In the genomic region with DNA sequence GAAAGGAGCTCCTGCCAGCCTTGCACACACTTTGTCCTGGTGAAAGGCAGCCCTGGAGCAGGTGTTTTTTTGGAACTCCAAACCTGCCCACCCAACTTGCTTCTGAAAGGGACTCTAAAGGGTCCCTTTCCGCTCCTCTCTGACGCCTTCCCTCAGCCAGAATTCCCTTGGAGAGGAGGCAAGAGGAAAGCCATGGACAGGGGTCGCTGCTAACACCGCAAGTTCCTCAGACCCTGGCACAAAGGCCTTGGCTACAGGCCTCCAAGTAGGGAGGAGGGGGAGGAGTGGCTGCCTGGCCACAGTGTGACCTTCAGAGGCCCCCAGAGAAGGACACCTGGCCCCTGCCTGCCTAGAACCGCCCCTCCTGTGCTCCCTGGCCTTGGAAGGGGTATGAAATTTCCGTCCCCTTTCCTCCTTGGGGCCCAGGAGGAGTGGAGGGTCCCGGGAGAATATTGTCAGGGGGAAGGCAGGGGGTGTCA, we compare ENCODE assay signal across 8 cellular contexts. TPM values are rescaled to one million over a fixed set of nuclear protein-coding genes. Genes with fewer than 3 reads are reported as not detected.
A peak's percentile ranks its signal among the peaks of the same experiment; 100 is the strongest.
DNase-seq lines count a peak whose midpoint lies in the region; ATAC-seq and TF ChIP-seq lines count a peak whose summit lies in the region.

No MANE protein-coding gene starts in this region.

- H3K27me3 ChIP-seq in HL-60 (ENCODE audit: insufficient read depth, poor library complexity, severe bottlenecking) = no peaks in the 10 kb centered on the region
- H3K27me3 ChIP-seq in iPS DF 6.9 (ENCODE audit: control insufficient read depth, insufficient read depth, low read length) = no peaks in the 10 kb centered on the region
- H3K27me3 ChIP-seq in skeletal muscle tissue (ENCODE audit: control insufficient read depth in 3 of 3, insufficient read depth in 3 of 3, low read length in 3 of 3) = no peaks in the 10 kb centered on the region

- H3K36me3 ChIP-seq in iPS DF 6.9 (ENCODE audit: control insufficient read depth, insufficient read depth, low read length) (peaks cover 5% of the 10 kb centered on the region), skeletal muscle tissue (ENCODE audit: control insufficient read depth in 3 of 3, insufficient read depth in 3 of 3, low read length in 3 of 3) (peaks cover 3 to 56% (median 16%) of the 10 kb centered on the region in 3 donors)

- peak; percentile 24 for DNase-seq in ACHN
- DNase-seq in HL-60 (ENCODE audit: low read depth in 1 of 2, low spot score in 1 of 2) = peak in 1 of 2 experiments; percentile 30
- DNase-seq in activated naive CD8-positive, alpha-beta T cell treated with anti-CD3 and anti-CD28 coated beads, Interleukin-2, amount 10 ng/mL, durations not matched to agents 7 days and 5 days = no peak
- no peak for DNase-seq in iPS DF 6.9 (ENCODE audit: low read depth, low spot score)
- DNase-seq in NCI-H2196 (lab: John Stamatoyannopoulos, UW; ENCODE audit: unreplicated experiment) = no peak

- no peaks in the 10 kb centered on the region for H3K27me3 Mint-ChIP-seq in activated naive CD8-positive, alpha-beta T cell treated with anti-CD3 and anti-CD28 coated beads, Interleukin-2, amount 10 ng/mL, durations not matched to agents 7 days and 5 days

- no peaks in the 10 kb centered on the region for H3K9me3 Mint-ChIP-seq in activated naive CD8-positive, alpha-beta T cell treated with anti-CD3 and anti-CD28 coated beads, Interleukin-2, amount 10 ng/mL, durations not matched to agents 7 days and 5 days

- no CpG with 5 or more reads among the region's 7 CpGs for WGBS in iPS DF 6.9 (ENCODE audit: insufficient coverage, insufficient read length)

- H3K4me1 Mint-ChIP-seq in activated naive CD8-positive, alpha-beta T cell treated with anti-CD3 and anti-CD28 coated beads, Interleukin-2, amount 10 ng/mL, durations not matched to agents 7 days and 5 days = peaks cover 36% of the 10 kb centered on the region

- H3K36me3 Mint-ChIP-seq in activated naive CD8-positive, alpha-beta T cell treated with anti-CD3 and anti-CD28 coated beads, Interleukin-2, amount 10 ng/mL, durations not matched to agents 7 days and 5 days = peaks cover 13% of the 10 kb centered on the region

- peak overlapping the region; percentile 93 for H3K27ac Mint-ChIP-seq in activated naive CD8-positive, alpha-beta T cell treated with anti-CD3 and anti-CD28 coated beads, Interleukin-2, amount 10 ng/mL, durations not matched to agents 7 days and 5 days

- H3K27ac ChIP-seq in HL-60 (replicated peaks) = peak overlapping the region; percentile 98
- H3K27ac ChIP-seq in iPS DF 6.9 (ENCODE audit: low read length) = no peak overlapping the region
- peak overlapping the region; percentile 97 for H3K27ac ChIP-seq in skeletal muscle tissue (ENCODE audit: low read depth, low read length)

- ATAC-seq in activated naive CD8-positive, alpha-beta T cell treated with anti-CD3 and anti-CD28 coated beads, Interleukin-2, amount 10 ng/mL, durations not matched to agents 7 days and 5 days (ENCODE audit: low read depth) = no peak
- no peak for ATAC-seq in HG02981 (IDR thresholded peaks at IDR 0.05; ENCODE audit: unreplicated experiment)
- ATAC-seq in HG02852 (IDR thresholded peaks at IDR 0.05; ENCODE audit: unreplicated experiment) = no peak

- H3K4me1 ChIP-seq in iPS DF 6.9 (ENCODE audit: control insufficient read depth, insufficient read depth, low read length) (peaks cover 11% of the 10 kb centered on the region; the same call in 1 of the 2 replicates), skeletal muscle tissue (ENCODE audit: control insufficient read depth in 3 of 3, insufficient read depth in 3 of 3, low read length in 3 of 3) (peaks cover 58 to 75% (median 60%) of the 10 kb centered on the region in 3 donors)

- TF ChIP-seq CTCF in HL-60 (IDR thresholded peaks at IDR 0.05; ENCODE audit: insufficient read depth, low read length) = no peak

- H3K9me3 ChIP-seq in iPS DF 6.9 (ENCODE audit: control insufficient read depth, insufficient read depth, low read length) (no peaks in the 10 kb centered on the region), skeletal muscle tissue (ENCODE audit: control insufficient read depth in 3 of 3, low read length in 3 of 3) (no peaks in the 10 kb centered on the region)

- peak overlapping the region; percentile 98 for H3K4me3 Mint-ChIP-seq in activated naive CD8-positive, alpha-beta T cell treated with anti-CD3 and anti-CD28 coated beads, Interleukin-2, amount 10 ng/mL, durations not matched to agents 7 days and 5 days

- H3K9ac ChIP-seq in skeletal muscle tissue (ENCODE audit: low read depth in 1 of 3, low read length in 3 of 3) = peak overlapping the region; percentile 98 to 100 (median 99)

- POLR2A ChIA-PET in activated naive CD8-positive, alpha-beta T cell treated with anti-CD3 and anti-CD28 coated beads, Interleukin-2, amount 10 ng/mL, durations not matched to agents 7 days and 5 days (lab: Charles Lee) = interaction anchor here (0.6 to 1.0 kb wide), 2 partner anchors 48 to 295 kb away, joined by 3 read pairs; a partner anchor contains a TSS

- in situ Hi-C loops in ACHN (cut with HindIII; ENCODE audit: low pct_ligation_motif_present, low pct_unique_long_range_greater_than_20kb, low sequenced_read_pairs) = no loop called here

- H3K4me3 ChIP-seq in HL-60 (replicated peaks; ENCODE audit: insufficient read depth, low read length) (peak overlapping the region; percentile 77), iPS DF 6.9 (ENCODE audit: low read length) (peak overlapping the region; percentile 97; the same call in 1 of the 2 replicates), skeletal muscle tissue (ENCODE audit: low read length in 3 of 3) (peak overlapping the region; percentile 84 to 94 (median 90))

RNA-seq across cellular contexts. Expression of a gene that starts 2.6 kb away (rescaled TPM):
- 10 to 100 TPM; 33.6 to 39.5 TPM for total RNA-seq in activated naive CD8-positive, alpha-beta T cell treated with anti-CD3 and anti-CD28 coated beads, Interleukin-2, amount 10 ng/mL, durations not matched to agents 7 days and 5 days
- 36.5 TPM for total RNA-seq in skeletal muscle tissue
